ENCODE assay signal across 1 cellular context in the genomic region with DNA sequence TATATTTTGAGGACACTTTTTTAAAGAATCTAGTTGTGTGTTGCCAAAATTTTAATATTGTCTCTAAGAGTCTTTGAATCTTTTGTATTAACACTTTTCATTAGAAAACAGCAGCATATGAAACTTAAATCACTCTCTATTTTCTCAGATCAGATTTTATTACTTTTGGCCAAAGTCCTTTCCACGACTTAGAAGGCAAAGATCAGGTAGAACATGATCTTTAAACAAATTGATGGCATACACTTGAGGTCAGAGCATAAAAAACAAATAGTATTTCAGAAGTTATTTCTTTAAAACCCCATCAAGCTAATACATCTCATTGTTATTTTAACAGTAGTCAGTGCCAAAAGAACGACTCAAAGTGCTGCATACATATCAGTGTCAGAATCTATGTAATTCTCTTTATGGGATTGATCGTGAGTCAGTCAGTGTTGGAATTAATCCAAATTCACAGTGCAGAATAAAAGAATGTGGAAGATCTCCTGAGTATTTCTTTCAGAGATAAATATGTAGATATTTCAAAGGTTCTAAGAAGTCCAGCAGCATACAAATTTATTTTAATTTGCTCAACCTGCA.
TF ChIP-seq lines count a peak whose summit lies in the region.

No MANE protein-coding gene starts in this region.

TF ChIP-seq in IMR-90, 13 proteins besides CTCF, POLR2A, EP300 and RAD21 (continued from another document):
- TF ChIP-seq, protein P1, sequence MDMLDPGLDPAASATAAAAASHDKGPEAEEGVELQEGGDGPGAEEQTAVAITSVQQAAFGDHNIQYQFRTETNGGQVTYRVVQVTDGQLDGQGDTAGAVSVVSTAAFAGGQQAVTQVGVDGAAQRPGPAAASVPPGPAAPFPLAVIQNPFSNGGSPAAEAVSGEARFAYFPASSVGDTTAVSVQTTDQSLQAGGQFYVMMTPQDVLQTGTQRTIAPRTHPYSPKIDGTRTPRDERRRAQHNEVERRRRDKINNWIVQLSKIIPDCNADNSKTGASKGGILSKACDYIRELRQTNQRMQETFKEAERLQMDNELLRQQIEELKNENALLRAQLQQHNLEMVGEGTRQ (IDR thresholded peaks at IDR 0.05; ENCODE audit: low read depth, low read length): no peak
- TF ChIP-seq, protein P2, sequence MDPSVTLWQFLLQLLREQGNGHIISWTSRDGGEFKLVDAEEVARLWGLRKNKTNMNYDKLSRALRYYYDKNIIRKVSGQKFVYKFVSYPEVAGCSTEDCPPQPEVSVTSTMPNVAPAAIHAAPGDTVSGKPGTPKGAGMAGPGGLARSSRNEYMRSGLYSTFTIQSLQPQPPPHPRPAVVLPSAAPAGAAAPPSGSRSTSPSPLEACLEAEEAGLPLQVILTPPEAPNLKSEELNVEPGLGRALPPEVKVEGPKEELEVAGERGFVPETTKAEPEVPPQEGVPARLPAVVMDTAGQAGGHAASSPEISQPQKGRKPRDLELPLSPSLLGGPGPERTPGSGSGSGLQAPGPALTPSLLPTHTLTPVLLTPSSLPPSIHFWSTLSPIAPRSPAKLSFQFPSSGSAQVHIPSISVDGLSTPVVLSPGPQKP (IDR thresholded peaks at IDR 0.05; ENCODE audit: borderline replicate concordance, low read depth, low read length): no peak
- no peak for TF ChIP-seq MAFK (IDR thresholded peaks at IDR 0.05; ENCODE audit: low read depth, low read length)
- no peak for TF ChIP-seq CHD1 (IDR thresholded peaks at IDR 0.05; ENCODE audit: low read depth, low read length)
- no peak for TF ChIP-seq BHLHE40 (IDR thresholded peaks at IDR 0.05; ENCODE audit: low read depth, low read length)
- no peak for TF ChIP-seq CEBPB (IDR thresholded peaks at IDR 0.05; ENCODE audit: low read depth, low read length)
- no peak for TF ChIP-seq MAZ (IDR thresholded peaks at IDR 0.05; ENCODE audit: borderline replicate concordance, low read depth, low read length)
- no peak for TF ChIP-seq MXI1 (IDR thresholded peaks at IDR 0.05; ENCODE audit: borderline replicate concordance, low read depth, low read length)
- TF ChIP-seq SMC3 (IDR thresholded peaks at IDR 0.05; ENCODE audit: low read depth, low read length): no peak
